Comparison of ENCODE assay signal across 20 cellular contexts in genomic region chr5:149795360-149795759, GRCh38.
A peak's percentile ranks its signal among the peaks of the same experiment; 100 is the strongest.
DNase-seq lines count a peak whose midpoint lies in the region; ATAC-seq and TF ChIP-seq lines count a peak whose summit lies in the region.
"Had no signal": no experiment of that assay in that cellular context is flagged by ENCODE, and none has a peak within 500 bp of the region (broad histone marks: within the 10 kb centered on the region; RNA-seq: fewer than 3 reads in every experiment).

No MANE protein-coding gene starts in this region.

- H3K4me1 ChIP-seq in heart right ventricle (peaks cover 14 to 98% (median 80%) of the 10 kb centered on the region in 9 donors), SJCRH30 (peaks cover 64% of the 10 kb centered on the region), muscle layer of duodenum (ENCODE audit: control insufficient read depth in 1 of 2, insufficient read depth in 2 of 2, low read length in 2 of 2) (peaks cover 7 to 60% of the 10 kb centered on the region in 2 donors), stomach (peaks cover 7 to 80% (median 46%) of the 10 kb centered on the region in 4 donors)

- H3K36me3 ChIP-seq in heart right ventricle, result no peaks in the 10 kb centered on the region
- no peaks in the 10 kb centered on the region for H3K36me3 ChIP-seq in SJCRH30
- no peaks in the 10 kb centered on the region for H3K36me3 ChIP-seq in muscle layer of duodenum (ENCODE audit: control insufficient read depth in 1 of 2, insufficient read depth in 2 of 2, low read length in 2 of 2)
- no peaks in the 10 kb centered on the region for H3K36me3 ChIP-seq in stomach
- H3K36me3 ChIP-seq: Peyer's patch had no signal

- TF ChIP-seq CTCF in heart right ventricle (IDR thresholded peaks at IDR 0.05) (no peak), stomach (IDR thresholded peaks at IDR 0.05) (no peak)

- H3K4me3 ChIP-seq in heart right ventricle, result no peak overlapping the region
- no peak overlapping the region for H3K4me3 ChIP-seq in SJCRH30
- no peak overlapping the region for H3K4me3 ChIP-seq in muscle layer of duodenum (ENCODE audit: low read depth in 1 of 2, low read length in 2 of 2)
- H3K4me3 ChIP-seq in stomach, result no peak overlapping the region
- H3K4me3 ChIP-seq: Peyer's patch had no signal

- H3K27ac ChIP-seq in heart right ventricle (peak overlapping the region in 9 of 10 donors; percentile 24 to 92 (median 77)), SJCRH30 (peak overlapping the region; percentile 35; the same call in 1 of the 2 replicates), muscle layer of duodenum (ENCODE audit: low read length) (peak overlapping the region; percentile 10), stomach (peak overlapping the region in 3 of 5 donors; percentile 20 to 78 (median 50))

- no peak for DNase-seq in heart right ventricle
- DNase-seq in Right ventricle myocardium superior, result no peak
- no peak for DNase-seq in SJCRH30
- DNase-seq in stomach, result no peak
- DNase-seq in activated T-cell treated with anti-CD3 and anti-CD28 coated beads, Interleukin-2, amount 50 U/mL, for 4 hours, result no peak
- no peak for DNase-seq in DMS153 (lab: John Stamatoyannopoulos, UW)
- DNase-seq in NCI-H446 (lab: John Stamatoyannopoulos, UW), result no peak
- DNase-seq: activated naive CD8-positive, alpha-beta T cell treated with anti-CD3 and anti-CD28 coated beads, Interleukin-2, amount 10 ng/mL, durations not matched to agents 7 days and 5 days; cerebellar nuclear complex; effector CD8-positive, alpha-beta T cell; foreskin melanocyte; H9; islet precursor cell; mammary epithelial cell; naive B cell; Peyer's patch; T-helper 17 cell had no signal

- no peak for ATAC-seq in heart right ventricle
- ATAC-seq in Right ventricle myocardium superior (ENCODE audit: poor library complexity), result no peak
- ATAC-seq in activated T-cell treated with anti-CD3 and anti-CD28 coated beads, Interleukin-2, amount 50 U/mL, for 4 hours, result no peak
- ATAC-seq: T-helper 17 cell had no signal

- TF ChIP-seq POLR2A in stomach (IDR thresholded peaks at IDR 0.05), result no peak

- no peaks in the 10 kb centered on the region for H3K4me1 Mint-ChIP-seq in activated T-cell treated with anti-CD3 and anti-CD28 coated beads, Interleukin-2, amount 50 U/mL, for 4 hours (ENCODE audit: low read depth)

- no peak for TF ChIP-seq EP300 in stomach (IDR thresholded peaks at IDR 0.05)

- no peaks in the 10 kb centered on the region for H3K9me3 Mint-ChIP-seq in activated T-cell treated with anti-CD3 and anti-CD28 coated beads, Interleukin-2, amount 50 U/mL, for 4 hours
- H3K9me3 Mint-ChIP-seq: activated naive CD8-positive, alpha-beta T cell treated with anti-CD3 and anti-CD28 coated beads, Interleukin-2, amount 10 ng/mL, durations not matched to agents 7 days and 5 days; CD14-positive monocyte; H9; IgD-negative memory B cell; naive B cell had no signal

- intact Hi-C loops in heart right ventricle (cut with DNase I), result no loop called here
- intact Hi-C loops in Right ventricle myocardium superior (cut with DNase I), result no loop called here
- intact Hi-C loops in stomach (cut with DNase I; ENCODE audit: low total_unique reads), result no loop called here

- WGBS in heart right ventricle, 2 donors, result 60 to 65% methylated on average over 4 of the region's 4 CpGs
- WGBS in stomach, 5 donors, result 73 to 83% (median 80%) methylated on average over 4 of the region's 4 CpGs

- H3K9me3 ChIP-seq in heart right ventricle (no peaks in the 10 kb centered on the region), SJCRH30 (replicated peaks) (no peaks in the 10 kb centered on the region), muscle layer of duodenum (ENCODE audit: control insufficient read depth in 1 of 2, low read length in 2 of 2) (no peaks in the 10 kb centered on the region), stomach (no peaks in the 10 kb centered on the region)
- H3K9me3 ChIP-seq: Peyer's patch had no signal

- H3K27me3 ChIP-seq in heart right ventricle (no peaks in the 10 kb centered on the region), SJCRH30 (no peaks in the 10 kb centered on the region), muscle layer of duodenum (ENCODE audit: low read depth, low read length) (no peaks in the 10 kb centered on the region), stomach (no peaks in the 10 kb centered on the region)
- H3K27me3 ChIP-seq: Peyer's patch had no signal

- H3K27me3 Mint-ChIP-seq in activated T-cell treated with anti-CD3 and anti-CD28 coated beads, Interleukin-2, amount 50 U/mL, for 4 hours (ENCODE audit: low read depth), result no peaks in the 10 kb centered on the region
- H3K27me3 Mint-ChIP-seq: activated naive CD8-positive, alpha-beta T cell treated with anti-CD3 and anti-CD28 coated beads, Interleukin-2, amount 10 ng/mL, durations not matched to agents 7 days and 5 days; IgD-negative memory B cell; naive B cell; T-helper 17 cell had no signal

- no peaks in the 10 kb centered on the region for H3K36me3 Mint-ChIP-seq in activated T-cell treated with anti-CD3 and anti-CD28 coated beads, Interleukin-2, amount 50 U/mL, for 4 hours (ENCODE audit: insufficient read depth)
- H3K36me3 Mint-ChIP-seq: activated naive CD8-positive, alpha-beta T cell treated with anti-CD3 and anti-CD28 coated beads, Interleukin-2, amount 10 ng/mL, durations not matched to agents 7 days and 5 days; IgD-negative memory B cell; naive B cell had no signal

- no peak overlapping the region for H3K4me3 Mint-ChIP-seq in activated T-cell treated with anti-CD3 and anti-CD28 coated beads, Interleukin-2, amount 50 U/mL, for 4 hours
- H3K4me3 Mint-ChIP-seq: activated naive CD8-positive, alpha-beta T cell treated with anti-CD3 and anti-CD28 coated beads, Interleukin-2, amount 10 ng/mL, durations not matched to agents 7 days and 5 days; CD14-positive monocyte; H9; IgD-negative memory B cell; naive B cell; T-helper 17 cell had no signal

Comparison
In these comparisons a context has a peak if more than half of its experiments do, and no peak if none do; other contexts are left out.
1. H3K27ac ChIP-seq: peak in every context shown above with its lines; median percentile 77 in heart right ventricle; 50 in stomach; 35 in SJCRH30; 10 in muscle layer of duodenum.